Comparison of ENCODE assay signal across 15 cellular contexts in the genomic region with DNA sequence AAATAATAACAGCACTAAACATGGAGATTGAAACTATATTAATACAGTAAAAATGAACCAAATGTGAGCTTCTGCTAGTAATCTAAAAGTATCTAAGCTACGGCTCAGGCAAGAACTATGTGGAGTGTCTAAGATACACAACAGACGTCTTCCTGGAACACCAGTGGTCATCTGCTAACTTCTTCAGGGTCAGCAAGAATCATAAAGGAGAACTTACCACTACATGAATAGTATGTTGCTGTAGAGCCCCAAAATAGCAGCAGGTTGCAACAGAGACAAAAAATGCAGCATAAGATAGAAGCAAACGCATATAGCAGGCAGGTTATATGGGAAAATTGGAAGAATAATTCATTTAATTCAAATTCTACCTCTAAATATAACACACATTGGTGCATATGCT. TPM values are rescaled to one million over a fixed set of nuclear protein-coding genes. Genes with fewer than 3 reads are reported as not detected.
DNase-seq lines count a peak whose midpoint lies in the region; ATAC-seq lines count a peak whose summit lies in the region.
"Had no signal": no experiment of that assay in that cellular context is flagged by ENCODE, and none has a peak within 500 bp of the region (broad histone marks: within the 10 kb centered on the region; RNA-seq: fewer than 3 reads in every experiment).

No MANE protein-coding gene starts in this region.

- DNase-seq in CD1c-positive myeloid dendritic cell (ENCODE audit: extremely low spot score), result peak; percentile 14
- DNase-seq in amniotic epithelial cell (ENCODE audit: low read depth), result peak; percentile 43
- DNase-seq in left ventricle myocardium superior, result no peak
- DNase-seq in sciatic nerve (ENCODE audit: low spot score), result no peak
- no peak for DNase-seq in NCI-H446 (lab: John Stamatoyannopoulos, UW)
- DNase-seq in activated CD4-positive, alpha-beta T cell treated with anti-CD3 and anti-CD28 coated beads, Interleukin-2, amount 50 U/mL, for 48 hours, result no peak
- DNase-seq: ACHN, DMS79 treated with DMSO at 0.1 percent for 48 hours, KG1, NCI-H1436, NCI-H2029 treated with DMSO at 0.1 percent for 48 hours, NCI-H2171 treated with DMSO at 0.1 percent for 48 hours, SHP77, SK-N-SH had no signal

- ATAC-seq in left ventricle myocardium superior (peak; percentile 67), sciatic nerve (peak; percentile 86), HG03520 (IDR thresholded peaks at IDR 0.05; ENCODE audit: unreplicated experiment) (no peak)

- intact Hi-C loops in left ventricle myocardium superior (cut with micrococcal nuclease) (no loop called here), sciatic nerve (cut with DNase I) (no loop called here)

RNA-seq across cellular contexts. Expression of gene DCTN4, which starts 27.1 kb away (rescaled TPM):
- total RNA-seq in left ventricle myocardium superior (43.5 TPM), sciatic nerve (69.4 TPM)

RNA-seq across cellular contexts. Expression of gene RBM22, which starts 30.8 kb away (rescaled TPM):
- 28.9 TPM for total RNA-seq in left ventricle myocardium superior
- total RNA-seq in sciatic nerve, result 49.0 TPM

RNA-seq across cellular contexts. Expression of gene SMIM3, which starts 46.9 kb away (rescaled TPM):
- total RNA-seq in left ventricle myocardium superior (15.2 TPM), sciatic nerve (20.4 TPM)

Comparison
In these comparisons a context has a peak if more than half of its experiments do, and no peak if none do; other contexts are left out.
1. DNase-seq: peak in CD1c-positive myeloid dendritic cell (single experiment) and amniotic epithelial cell (single experiment); none in left ventricle myocardium superior (single experiment), sciatic nerve (single experiment), NCI-H446 (0 of 2) and activated CD4-positive, alpha-beta T cell treated with anti-CD3 and anti-CD28 coated beads, Interleukin-2, amount 50 U/mL, for 48 hours (0 of 2).